9 cellular contexts compared by ENCODE assay signal in the genomic region with DNA sequence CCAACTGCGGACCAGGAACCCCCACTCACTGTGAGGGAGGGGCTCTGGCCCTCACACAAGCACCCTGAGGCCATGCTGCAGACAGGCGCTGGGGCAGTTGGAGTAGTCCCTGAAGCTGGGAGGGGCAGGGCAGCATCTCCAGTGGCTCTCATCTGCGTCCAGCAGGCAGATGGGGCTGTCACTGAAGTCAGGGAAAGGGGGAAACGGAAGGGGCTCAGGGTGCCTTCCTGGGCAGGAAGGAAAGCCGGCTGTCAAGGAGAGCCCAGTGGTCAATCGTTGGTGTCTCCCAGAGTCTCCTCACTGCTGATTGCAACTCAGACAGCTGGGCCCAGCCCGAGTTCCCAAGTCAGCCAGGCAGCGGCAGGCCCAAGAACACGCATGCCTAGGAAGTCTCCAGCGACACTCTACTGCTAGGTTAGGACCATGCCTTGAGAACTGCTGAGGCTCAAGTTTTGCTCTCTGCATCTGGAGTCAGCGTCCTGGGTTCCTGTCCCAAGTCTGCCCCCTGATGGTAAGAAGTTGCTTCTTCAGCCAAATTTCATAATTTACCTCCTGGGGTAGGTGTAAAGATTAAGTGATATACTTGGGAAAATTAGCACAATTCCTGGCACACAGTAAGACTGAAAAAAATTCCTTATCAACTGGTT. TPM values are rescaled to one million over a fixed set of nuclear protein-coding genes. Genes with fewer than 3 reads are reported as not detected.
DNase-seq lines count a peak whose midpoint lies in the region; ATAC-seq and TF ChIP-seq lines count a peak whose summit lies in the region.
"Had no signal": no experiment of that assay in that cellular context is flagged by ENCODE, and none has a peak within 500 bp of the region (broad histone marks: within the 10 kb centered on the region; RNA-seq: fewer than 3 reads in every experiment).

No MANE protein-coding gene starts in this region.

- intact Hi-C loops in aorta (cut with DNase I): loop anchor here (1.0 to 5.0 kb wide), 4 partner anchors 27 to 75 kb away; a partner anchor contains a TSS

- H3K9me3 Mint-ChIP-seq in osteocyte (ENCODE audit: unreplicated experiment): peaks cover 12% of the 10 kb centered on the region

- no peaks in the 10 kb centered on the region for H3K4me1 ChIP-seq in aorta (ENCODE audit: control insufficient read depth in 1 of 2, insufficient read depth in 2 of 2, low read length in 2 of 2)

- no peak overlapping the region for H3K4me3 ChIP-seq in aorta (ENCODE audit: low read length in 2 of 2)

- DNase-seq in DMS 273 (lab: John Stamatoyannopoulos, UW; ENCODE audit: unreplicated experiment) (peak; percentile 85), KG1 (lab: John Stamatoyannopoulos, UW) (peak; percentile 68), SIG-M5 treated with dmso at 0.1 percent for 504 hours (lab: John Stamatoyannopoulos, UW; ENCODE audit: unreplicated experiment) (peak; percentile 87), germinal center (ENCODE audit: low spot score) (peak; percentile 81), osteocyte (ENCODE audit: extremely low spot score, unreplicated experiment) (no peak), aorta (peak in 1 of 2 donors; percentile 76)
- DNase-seq in activated gamma-delta T cell treated with anti-CD3 and anti-CD28 coated beads, Interleukin-2, amount 50 U/mL, for 16 hours (ENCODE audit: low read depth): peak; percentile 39

- WGBS in aorta, 2 donors: 36 to 40% methylated on average over 11 of the region's 11 CpGs

- no peak overlapping the region for H3K4me3 Mint-ChIP-seq in osteocyte (ENCODE audit: unreplicated experiment)

- peaks cover 9% of the 10 kb centered on the region for H3K4me1 Mint-ChIP-seq in osteocyte (ENCODE audit: unreplicated experiment)

- no peak overlapping the region for H3K27ac ChIP-seq in aorta (ENCODE audit: low read depth in 1 of 2, low read length in 2 of 2)

- peak; percentile 80 for TF ChIP-seq CTCF in osteocyte (IDR thresholded peaks at IDR 0.05)

- peaks cover 3% of the 10 kb centered on the region for H3K27me3 Mint-ChIP-seq in osteocyte (ENCODE audit: unreplicated experiment)

- H3K9me3 ChIP-seq in aorta (ENCODE audit: control insufficient read depth, low read length): no peaks in the 10 kb centered on the region

- no peaks in the 10 kb centered on the region for H3K27me3 ChIP-seq in aorta (ENCODE audit: control insufficient read depth in 1 of 2, insufficient read depth in 2 of 2, low read length in 1 of 2)

- no peaks in the 10 kb centered on the region for H3K36me3 ChIP-seq in aorta (ENCODE audit: control insufficient read depth in 1 of 2, insufficient read depth in 2 of 2, low read length in 1 of 2)

- ATAC-seq in GM21515 (IDR thresholded peaks at IDR 0.05; ENCODE audit: unreplicated experiment) (peak; percentile 88), aorta (ENCODE audit: low FRiP score) (peak; percentile 91)

- peaks cover 3% of the 10 kb centered on the region for H3K36me3 Mint-ChIP-seq in osteocyte (ENCODE audit: unreplicated experiment)

- no peak overlapping the region for H3K27ac Mint-ChIP-seq in osteocyte (ENCODE audit: unreplicated experiment)

RNA-seq across cellular contexts. Expression of a gene that starts 27.4 kb away (rescaled TPM):
- total RNA-seq in osteocyte (not detected in 2 replicates), aorta (1 to 10 TPM in 1 of 2 donors, under 1 TPM in 1; 0.36 to 2.1 TPM)
- polyA plus RNA-seq in aorta: under 1 TPM in 1 of 2 donors, not detected in 1; 0.15 TPM

RNA-seq across cellular contexts. Expression of a gene that starts 35.0 kb away (rescaled TPM):
- total RNA-seq in osteocyte (not detected in 2 replicates), aorta (not detected)
- not detected for polyA plus RNA-seq in aorta
- polyA plus RNA-seq: esophagus had no signal
